Comparison of ENCODE assay signal across 11 cellular contexts in genomic region chr10:119656760-119657159, GRCh38. TPM values are rescaled to one million over a fixed set of nuclear protein-coding genes. Genes with fewer than 3 reads are reported as not detected.
DNase-seq lines count a peak whose midpoint lies in the region; ATAC-seq and TF ChIP-seq lines count a peak whose summit lies in the region.
"Had no signal": no experiment of that assay in that cellular context is flagged by ENCODE, and none has a peak within 500 bp of the region (broad histone marks: within the 10 kb centered on the region; RNA-seq: fewer than 3 reads in every experiment).

No MANE protein-coding gene starts in this region.

- TF ChIP-seq POLR2A in Peyer's patch (IDR thresholded peaks at IDR 0.05) = no peak

- H3K4me3 ChIP-seq in PC-3 (ENCODE audit: low read length) (peak overlapping the region; percentile 35; the same call in 1 of the 2 replicates), esophagus (ENCODE audit: low read depth in 1 of 2, low read length in 2 of 2) (no peak overlapping the region), skin epidermis (no peak overlapping the region), Peyer's patch (no peak overlapping the region)

- CTCF ChIA-PET in activated CD4-positive, alpha-beta T cell treated with anti-CD3 and anti-CD28 coated beads for 36 hours (lab: Charles Lee) = interaction anchor here (1.0 to 1.2 kb wide), 4 partner anchors 14 to 94 kb away, joined by 3 to 4 read pairs (median 3); no protein-coding TSS in a partner anchor
- CTCF ChIA-PET in PC-3 (lab: Charles Lee) = no interaction called here

- H2AFZ ChIP-seq in PC-3 (ENCODE audit: low read length) = no peak overlapping the region

- intact Hi-C loops in activated CD4-positive, alpha-beta T cell treated with anti-CD3 and anti-CD28 coated beads for 36 hours (cut with DNase I, micrococcal nuclease) = loop anchor here in 1 of 2 experiments (10.0 kb wide), 1 partner anchor 522 kb away; no protein-coding TSS in a partner anchor
- intact Hi-C loops in PC-3 (cut with micrococcal nuclease) = no loop called here

- peak overlapping the region; percentile 68 for H3K27ac ChIP-seq in PC-3 (ENCODE audit: low read length)
- H3K27ac ChIP-seq in esophagus (ENCODE audit: low read depth in 2 of 2, low read length in 1 of 2) = peak overlapping the region; percentile 84 to 95
- H3K27ac ChIP-seq in skin epidermis = peak overlapping the region in 13 of 21 experiments; percentile 10 to 100 (median 90)
- peak overlapping the region in 2 of 4 donors; percentile 10 to 98 for H3K27ac ChIP-seq in Peyer's patch

- H3K4me1 Mint-ChIP-seq in activated CD4-positive, alpha-beta T cell treated with anti-CD3 and anti-CD28 coated beads for 36 hours = peaks cover 71% of the 10 kb centered on the region
- H3K4me1 Mint-ChIP-seq in immature natural killer cell = peaks cover 11 to 24% of the 10 kb centered on the region in 2 donors

- H3K27me3 Mint-ChIP-seq in activated CD4-positive, alpha-beta T cell treated with anti-CD3 and anti-CD28 coated beads for 36 hours = no peaks in the 10 kb centered on the region
- peaks cover 0 to 4% (median 0%) of the 10 kb centered on the region in 3 donors for H3K27me3 Mint-ChIP-seq in immature natural killer cell (ENCODE audit: low read depth in 3 of 3)

- H3K27me3 ChIP-seq in PC-3 (ENCODE audit: low read length) (no peaks in the 10 kb centered on the region), esophagus (ENCODE audit: control insufficient read depth in 1 of 2, insufficient read depth in 2 of 2, low read length in 2 of 2) (no peaks in the 10 kb centered on the region), Peyer's patch (no peaks in the 10 kb centered on the region)

- H3K9me2 ChIP-seq in PC-3 (replicated peaks; ENCODE audit: low read length) = no peaks in the 10 kb centered on the region

- no peaks in the 10 kb centered on the region for H3F3A ChIP-seq in PC-3 (ENCODE audit: low read length, unreplicated experiment)

- H3K4me1 ChIP-seq in PC-3 (ENCODE audit: insufficient read depth, low read length) = peaks cover 58% of the 10 kb centered on the region
- H3K4me1 ChIP-seq in esophagus (ENCODE audit: control insufficient read depth in 2 of 2, insufficient read depth in 2 of 2, low read length in 1 of 2) = peaks cover 22 to 43% of the 10 kb centered on the region in 2 donors
- peaks cover 3 to 57% (median 6%) of the 10 kb centered on the region in 4 donors for H3K4me1 ChIP-seq in Peyer's patch

- H3K36me3 ChIP-seq in PC-3 (ENCODE audit: low read depth, low read length) = peaks cover 37% of the 10 kb centered on the region; the same call in 1 of the 2 replicates
- peaks cover 0 to 13% of the 10 kb centered on the region in 2 donors for H3K36me3 ChIP-seq in esophagus (ENCODE audit: control insufficient read depth in 2 of 2, insufficient read depth in 2 of 2, low read length in 1 of 2)
- no peaks in the 10 kb centered on the region for H3K36me3 ChIP-seq in Peyer's patch

- peak overlapping the region; percentile 84 for H3K4me2 ChIP-seq in PC-3 (ENCODE audit: low read length)

- DNase-seq in activated CD4-positive, alpha-beta T cell treated with anti-CD3 and anti-CD28 coated beads for 36 hours = no peak
- DNase-seq in activated CD4-positive, alpha-beta T cell treated with anti-CD3 and anti-CD28 coated beads, Interleukin-2, amount 50 U/mL, for 4 hours = no peak
- DNase-seq in PC-3 = no peak
- DNase-seq in immature natural killer cell = no peak
- no peak for DNase-seq in Peyer's patch
- DNase-seq: DND-41, NCI-H1417 treated with DMSO at 0.1 percent for 48 hours, nephron progenitor cell had no signal

- peak overlapping the region; percentile 93 for H3K27ac Mint-ChIP-seq in activated CD4-positive, alpha-beta T cell treated with anti-CD3 and anti-CD28 coated beads for 36 hours
- H3K27ac Mint-ChIP-seq in immature natural killer cell = no peak overlapping the region

- peaks cover 77% of the 10 kb centered on the region for H4K20me1 ChIP-seq in PC-3 (ENCODE audit: low read length)

- 50 to 52% methylated on average over 2 of the region's 2 CpGs for WGBS in esophagus, 2 donors

- no peaks in the 10 kb centered on the region for H3K9me3 ChIP-seq in PC-3 (ENCODE audit: low read length)
- no peaks in the 10 kb centered on the region for H3K9me3 ChIP-seq in esophagus (ENCODE audit: control insufficient read depth in 2 of 2, insufficient read depth in 1 of 2, low read depth in 1 of 2, low read length in 1 of 2)
- no peaks in the 10 kb centered on the region for H3K9me3 ChIP-seq in Peyer's patch

- peak overlapping the region; percentile 40 for H3K4me3 Mint-ChIP-seq in activated CD4-positive, alpha-beta T cell treated with anti-CD3 and anti-CD28 coated beads for 36 hours
- H3K4me3 Mint-ChIP-seq in immature natural killer cell = no peak overlapping the region
- H3K4me3 Mint-ChIP-seq: nephron progenitor cell had no signal

- ATAC-seq in activated CD4-positive, alpha-beta T cell treated with anti-CD3 and anti-CD28 coated beads for 36 hours = peak; percentile 2
- ATAC-seq in PC-3 (no peak), HG03442 (IDR thresholded peaks at IDR 0.05; ENCODE audit: unreplicated experiment) (no peak)

- peaks cover 16% of the 10 kb centered on the region for H3K36me3 Mint-ChIP-seq in activated CD4-positive, alpha-beta T cell treated with anti-CD3 and anti-CD28 coated beads for 36 hours (ENCODE audit: low read depth)
- H3K36me3 Mint-ChIP-seq in immature natural killer cell = no peaks in the 10 kb centered on the region

- POLR2A ChIA-PET in activated CD4-positive, alpha-beta T cell treated with anti-CD3 and anti-CD28 coated beads for 36 hours (lab: Charles Lee) = interaction anchor here (1.7 kb wide), 1 partner anchor 69 kb away, joined by 5 read pairs; the partner anchor contains the start of gene INPP5F
- POLR2A ChIA-PET in PC-3 (lab: Charles Lee; ENCODE audit: unreplicated experiment) = no interaction called here

- BruUV-seq in PC-3 (replicated peaks; lab: Mats Ljungman, UMichigan) = no TSS peak

- no peak overlapping the region; the same call in 1 of the 2 replicates for H3K9ac ChIP-seq in PC-3 (ENCODE audit: low read length)

- no peaks in the 10 kb centered on the region for H3K9me3 Mint-ChIP-seq in activated CD4-positive, alpha-beta T cell treated with anti-CD3 and anti-CD28 coated beads for 36 hours (ENCODE audit: low read depth)
- no peaks in the 10 kb centered on the region for H3K9me3 Mint-ChIP-seq in immature natural killer cell
- H3K9me3 Mint-ChIP-seq: nephron progenitor cell had no signal

- H3K79me2 ChIP-seq in PC-3 (ENCODE audit: low read length) = peaks cover 100% of the 10 kb centered on the region

- TF ChIP-seq CTCF in PC-3 (conservative IDR thresholded peaks at IDR 0.05; ENCODE audit: low read depth, low read length) (no peak), Peyer's patch (IDR thresholded peaks at IDR 0.05) (no peak)

RNA-seq across cellular contexts. Expression of gene BAG3, which starts 5.6 kb away (rescaled TPM):
- 10 to 100 TPM; 23.8 to 30.7 TPM for total RNA-seq in activated CD4-positive, alpha-beta T cell treated with anti-CD3 and anti-CD28 coated beads for 36 hours
- total RNA-seq in PC-3 (2014; rRNA removed) = 47.1 and 47.6 TPM in 2 replicates
- polyA plus RNA-seq in esophagus = 10 to 100 TPM; 39.4 to 57.2 TPM
- polyA plus RNA-seq in immature natural killer cell = 1 to 10 TPM in 2 of 3 donors, under 1 TPM in 1; 0.57 to 3.1 (median 2.2) TPM
- total RNA-seq in Peyer's patch = 10 to 100 TPM; 14.9 to 26.4 (median 19.8) TPM

RNA-seq across cellular contexts. Expression of gene TIAL1, which starts 60.0 kb away (rescaled TPM):
- total RNA-seq in activated CD4-positive, alpha-beta T cell treated with anti-CD3 and anti-CD28 coated beads for 36 hours = 100 to 1,000 TPM; 187 to 197 TPM
- total RNA-seq in PC-3 (2014; rRNA removed) = 42.8 and 46.6 TPM in 2 replicates
- polyA plus RNA-seq in esophagus = 10 to 100 TPM; 46.8 to 55.1 TPM
- polyA plus RNA-seq in immature natural killer cell = 10 to 100 TPM in 2 of 3 donors, 1 to 10 TPM in 1; 5.5 to 14.2 (median 10.9) TPM
- total RNA-seq in Peyer's patch = 100 to 1,000 TPM in 1 of 4 donors, 10 to 100 TPM in 3; 58.4 to 103 (median 79.7) TPM
